Comparison of ENCODE assay signal across 1 cellular context in the genomic region with DNA sequence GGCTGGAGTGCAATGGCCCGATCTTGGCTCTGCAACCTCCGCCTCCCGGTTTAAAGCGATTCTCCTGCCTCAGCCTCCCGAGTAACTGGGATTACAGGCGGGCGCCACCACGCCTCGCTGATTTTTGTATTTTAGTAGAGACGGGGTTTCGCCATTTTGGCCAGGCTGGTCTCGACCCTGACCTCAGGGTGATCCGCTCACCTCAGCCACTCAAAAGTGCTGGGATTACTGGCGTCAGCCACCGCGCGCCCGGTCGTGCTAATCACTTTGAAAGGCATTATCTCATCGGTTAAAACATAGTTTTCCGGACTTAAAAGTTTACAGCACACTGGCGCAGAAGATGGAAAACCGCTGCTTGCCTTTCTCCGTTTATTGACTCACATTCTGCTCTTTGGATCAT.
TF ChIP-seq lines count a peak whose summit lies in the region.

No MANE protein-coding gene starts in this region.

TF ChIP-seq in endothelial cell of umbilical vein, 7 proteins besides CTCF, POLR2A, EP300 and RAD21 (continued from another document):
- TF ChIP-seq MYC (IDR thresholded peaks at IDR 0.05; ENCODE audit: low read depth, low read length): no peak
- TF ChIP-seq GATA2 (IDR thresholded peaks at IDR 0.05; ENCODE audit: insufficient read depth, insufficient read length, low read depth, low read length): no peak
TF ChIP-seq in endothelial cell of umbilical vein: peak in this region for 0.
